Comparison of ENCODE assay signal across 2 cellular contexts in the genomic region with DNA sequence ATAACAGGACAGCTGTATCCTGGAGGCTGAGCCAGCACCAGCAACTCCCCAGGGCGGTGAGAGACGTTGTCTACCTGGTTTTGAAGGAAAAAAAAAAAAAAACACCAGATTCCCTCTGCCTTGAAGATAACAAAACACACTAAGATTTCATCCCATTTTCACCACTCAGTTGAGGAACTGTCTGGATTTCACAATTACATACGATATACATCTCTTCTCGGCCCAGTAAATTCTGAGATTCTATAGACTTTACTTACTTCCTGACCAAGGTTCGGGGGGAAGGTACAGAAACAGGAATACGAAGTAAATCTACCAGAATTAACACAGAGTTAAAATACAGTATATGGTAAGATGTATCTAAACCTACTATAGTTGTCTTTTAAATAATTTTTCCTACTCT.
TF ChIP-seq lines count a peak whose summit lies in the region.

No MANE protein-coding gene starts in this region.

TF ChIP-seq in IMR-90, 13 proteins besides CTCF, POLR2A, EP300 and RAD21:
- TF ChIP-seq, protein P1, sequence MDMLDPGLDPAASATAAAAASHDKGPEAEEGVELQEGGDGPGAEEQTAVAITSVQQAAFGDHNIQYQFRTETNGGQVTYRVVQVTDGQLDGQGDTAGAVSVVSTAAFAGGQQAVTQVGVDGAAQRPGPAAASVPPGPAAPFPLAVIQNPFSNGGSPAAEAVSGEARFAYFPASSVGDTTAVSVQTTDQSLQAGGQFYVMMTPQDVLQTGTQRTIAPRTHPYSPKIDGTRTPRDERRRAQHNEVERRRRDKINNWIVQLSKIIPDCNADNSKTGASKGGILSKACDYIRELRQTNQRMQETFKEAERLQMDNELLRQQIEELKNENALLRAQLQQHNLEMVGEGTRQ (IDR thresholded peaks at IDR 0.05; ENCODE audit: low read depth, low read length), result no peak
- TF ChIP-seq MXI1 (IDR thresholded peaks at IDR 0.05; ENCODE audit: borderline replicate concordance, low read depth, low read length), result no peak
- no peak for TF ChIP-seq RFX5 (IDR thresholded peaks at IDR 0.05; ENCODE audit: low read depth, low read length)
- no peak for TF ChIP-seq NFE2L2 (IDR thresholded peaks at IDR 0.05; ENCODE audit: low read depth, low read length)
- TF ChIP-seq, protein P2, sequence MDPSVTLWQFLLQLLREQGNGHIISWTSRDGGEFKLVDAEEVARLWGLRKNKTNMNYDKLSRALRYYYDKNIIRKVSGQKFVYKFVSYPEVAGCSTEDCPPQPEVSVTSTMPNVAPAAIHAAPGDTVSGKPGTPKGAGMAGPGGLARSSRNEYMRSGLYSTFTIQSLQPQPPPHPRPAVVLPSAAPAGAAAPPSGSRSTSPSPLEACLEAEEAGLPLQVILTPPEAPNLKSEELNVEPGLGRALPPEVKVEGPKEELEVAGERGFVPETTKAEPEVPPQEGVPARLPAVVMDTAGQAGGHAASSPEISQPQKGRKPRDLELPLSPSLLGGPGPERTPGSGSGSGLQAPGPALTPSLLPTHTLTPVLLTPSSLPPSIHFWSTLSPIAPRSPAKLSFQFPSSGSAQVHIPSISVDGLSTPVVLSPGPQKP (IDR thresholded peaks at IDR 0.05; ENCODE audit: borderline replicate concordance, low read depth, low read length), result no peak
- no peak for TF ChIP-seq CEBPB (IDR thresholded peaks at IDR 0.05; ENCODE audit: low read depth, low read length)
- no peak for TF ChIP-seq MAFK (IDR thresholded peaks at IDR 0.05; ENCODE audit: low read depth, low read length)
- no peak for TF ChIP-seq FOS (IDR thresholded peaks at IDR 0.05; ENCODE audit: low read depth, low read length)
- TF ChIP-seq CHD1 (IDR thresholded peaks at IDR 0.05; ENCODE audit: low read depth, low read length), result no peak
- TF ChIP-seq SMC3 (IDR thresholded peaks at IDR 0.05; ENCODE audit: low read depth, low read length), result no peak
- no peak for TF ChIP-seq BHLHE40 (IDR thresholded peaks at IDR 0.05; ENCODE audit: low read depth, low read length)
- TF ChIP-seq MAZ (IDR thresholded peaks at IDR 0.05; ENCODE audit: borderline replicate concordance, low read depth, low read length), result no peak
- TF ChIP-seq RCOR1 (IDR thresholded peaks at IDR 0.05; ENCODE audit: insufficient replicate concordance, low read length), result no peak

TF ChIP-seq in WTC11, 78 proteins besides CTCF, POLR2A, EP300 and RAD21 (continued from another document):
- TF ChIP-seq, protein P3, sequence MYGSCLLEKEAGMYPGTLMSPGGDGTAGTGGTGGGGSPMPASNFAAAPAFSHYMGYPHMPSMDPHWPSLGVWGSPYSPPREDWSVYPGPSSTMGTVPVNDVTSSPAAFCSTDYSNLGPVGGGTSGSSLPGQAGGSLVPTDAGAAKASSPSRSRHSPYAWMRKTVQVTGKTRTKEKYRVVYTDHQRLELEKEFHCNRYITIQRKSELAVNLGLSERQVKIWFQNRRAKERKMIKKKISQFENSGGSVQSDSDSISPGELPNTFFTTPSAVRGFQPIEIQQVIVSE (CRISPR knock-in tag; IDR thresholded peaks at IDR 0.05; ENCODE audit: borderline replicate concordance), result no peak
- TF ChIP-seq ATF1 (CRISPR knock-in tag; IDR thresholded peaks at IDR 0.05), result no peak
- no peak for TF ChIP-seq TCF7 (CRISPR knock-in tag; IDR thresholded peaks at IDR 0.05; ENCODE audit: low read depth)
- TF ChIP-seq, protein P4, sequence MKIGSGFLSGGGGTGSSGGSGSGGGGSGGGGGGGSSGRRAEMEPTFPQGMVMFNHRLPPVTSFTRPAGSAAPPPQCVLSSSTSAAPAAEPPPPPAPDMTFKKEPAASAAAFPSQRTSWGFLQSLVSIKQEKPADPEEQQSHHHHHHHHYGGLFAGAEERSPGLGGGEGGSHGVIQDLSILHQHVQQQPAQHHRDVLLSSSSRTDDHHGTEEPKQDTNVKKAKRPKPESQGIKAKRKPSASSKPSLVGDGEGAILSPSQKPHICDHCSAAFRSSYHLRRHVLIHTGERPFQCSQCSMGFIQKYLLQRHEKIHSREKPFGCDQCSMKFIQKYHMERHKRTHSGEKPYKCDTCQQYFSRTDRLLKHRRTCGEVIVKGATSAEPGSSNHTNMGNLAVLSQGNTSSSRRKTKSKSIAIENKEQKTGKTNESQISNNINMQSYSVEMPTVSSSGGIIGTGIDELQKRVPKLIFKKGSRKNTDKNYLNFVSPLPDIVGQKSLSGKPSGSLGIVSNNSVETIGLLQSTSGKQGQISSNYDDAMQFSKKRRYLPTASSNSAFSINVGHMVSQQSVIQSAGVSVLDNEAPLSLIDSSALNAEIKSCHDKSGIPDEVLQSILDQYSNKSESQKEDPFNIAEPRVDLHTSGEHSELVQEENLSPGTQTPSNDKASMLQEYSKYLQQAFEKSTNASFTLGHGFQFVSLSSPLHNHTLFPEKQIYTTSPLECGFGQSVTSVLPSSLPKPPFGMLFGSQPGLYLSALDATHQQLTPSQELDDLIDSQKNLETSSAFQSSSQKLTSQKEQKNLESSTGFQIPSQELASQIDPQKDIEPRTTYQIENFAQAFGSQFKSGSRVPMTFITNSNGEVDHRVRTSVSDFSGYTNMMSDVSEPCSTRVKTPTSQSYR (CRISPR knock-in tag; IDR thresholded peaks at IDR 0.05), result no peak
- TF ChIP-seq FOXP1 (CRISPR knock-in tag; IDR thresholded peaks at IDR 0.05; ENCODE audit: borderline replicate concordance), result no peak
